ENCODE assay signal across 1 cellular context in the genomic region with DNA sequence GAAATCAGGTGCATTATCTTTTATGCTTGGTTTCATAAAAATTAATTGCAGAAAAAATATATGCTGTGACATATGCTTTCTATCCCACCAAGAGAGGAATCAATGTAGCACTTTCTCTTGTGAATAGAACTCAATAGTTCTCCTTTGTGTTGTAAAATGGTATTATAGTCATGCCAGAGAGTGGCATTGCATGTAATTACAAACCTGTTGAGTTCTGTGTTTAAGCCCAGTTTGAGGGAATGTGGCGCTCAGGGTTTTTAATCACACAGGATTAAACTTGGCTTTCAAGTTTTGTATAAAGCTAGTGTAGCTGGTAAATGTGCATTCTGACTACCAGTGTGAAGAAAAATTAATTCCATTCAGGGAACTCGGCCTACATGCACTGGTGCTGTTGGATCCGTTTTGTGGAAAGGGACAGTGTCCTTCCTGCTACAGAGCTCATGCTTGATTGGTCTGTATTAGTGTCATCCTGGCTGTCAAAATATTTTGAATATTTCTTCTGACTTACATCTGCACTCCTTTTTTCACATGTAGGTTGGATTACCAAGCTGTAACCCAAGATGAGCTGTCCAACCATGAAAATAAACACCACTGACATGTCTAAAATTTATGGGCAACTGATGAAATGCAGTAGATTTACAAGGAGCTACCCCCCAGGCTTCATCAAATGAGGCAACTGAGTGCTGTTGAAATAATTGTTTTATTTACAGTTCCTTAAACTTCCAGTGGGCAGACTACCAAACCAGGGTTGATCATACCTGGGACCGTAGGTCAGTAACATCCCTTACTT.
A peak's percentile ranks its signal among the peaks of the same experiment; 100 is the strongest.
TF ChIP-seq lines count a peak whose summit lies in the region.

No MANE protein-coding gene starts in this region.

TF ChIP-seq in K562, 482 proteins besides CTCF, POLR2A, EP300 and RAD21:
- TF ChIP-seq JUNB (CRISPR knock-in tag; conservative IDR thresholded peaks at IDR 0.05) (no peak), MEIS2 (IDR thresholded peaks at IDR 0.05; ENCODE audit: partially characterized antibody) (peak; percentile 56)
TF ChIP-seq in K562: peak in this region for 1.
